ENCODE assay signal across 15 cellular contexts in the genomic region with DNA sequence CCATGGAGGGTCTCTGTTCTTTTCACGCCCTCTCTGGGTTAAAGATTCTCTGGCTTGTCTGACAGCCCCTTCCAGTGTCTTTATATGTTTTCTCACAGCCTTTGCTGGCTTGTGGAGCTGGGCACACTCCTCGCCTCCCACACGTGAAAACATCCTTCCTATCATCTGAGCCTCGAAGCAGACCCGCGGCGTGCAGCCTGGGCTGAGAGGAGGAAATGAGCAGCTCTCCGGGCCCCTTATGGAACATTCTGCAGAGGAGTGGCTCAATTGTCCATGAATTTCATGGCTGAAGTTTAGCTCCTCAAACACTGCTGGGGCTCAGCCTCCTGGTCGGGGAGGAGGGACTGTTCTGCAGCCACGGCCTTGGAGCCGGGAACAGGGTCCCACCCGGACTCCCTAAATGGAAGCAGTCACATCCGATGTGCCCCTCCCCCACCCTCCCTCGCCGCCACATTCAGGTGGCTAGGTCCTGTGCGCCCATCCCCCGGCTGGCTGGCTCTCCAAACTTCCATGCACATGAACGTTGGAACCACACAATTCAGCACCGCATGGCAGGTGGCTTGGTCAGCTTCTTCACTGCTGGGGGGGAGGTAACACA. TPM values are rescaled to one million over a fixed set of nuclear protein-coding genes. Genes with fewer than 3 reads are reported as not detected.
DNase-seq lines count a peak whose midpoint lies in the region; ATAC-seq and TF ChIP-seq lines count a peak whose summit lies in the region.
"Had no signal": no experiment of that assay in that cellular context is flagged by ENCODE, and none has a peak within 500 bp of the region (broad histone marks: within the 10 kb centered on the region; RNA-seq: fewer than 3 reads in every experiment).

No MANE protein-coding gene starts in this region.

- DNase-seq in Right ventricle myocardium superior: peak; percentile 32
- DNase-seq in right atrium auricular region (ENCODE audit: low spot score): no peak
- DNase-seq in left kidney (ENCODE audit: low read depth, low spot score): peak; percentile 38
- peak; percentile 57 for DNase-seq in posterior vena cava (ENCODE audit: low spot score)
- DNase-seq in AG20443 (ENCODE audit: low spot score): no peak
- DNase-seq in NCI-H2081 (lab: John Stamatoyannopoulos, UW): no peak
- DNase-seq in body of pancreas: no peak
- DNase-seq: AML-193, Caco-2, DMS53, GF-D8, H9, IMR-90 had no signal

- H3K4me1 ChIP-seq in right atrium auricular region (peaks cover 0 to 8% of the 10 kb centered on the region in 2 donors), body of pancreas (peaks cover 18% of the 10 kb centered on the region)
- H3K4me1 ChIP-seq: BLaER1, Caco-2 had no signal

- ATAC-seq in Right ventricle myocardium superior (ENCODE audit: poor library complexity) (no peak), body of pancreas (no peak)

- no peak overlapping the region for H3K27ac ChIP-seq in right atrium auricular region
- no peak overlapping the region for H3K27ac ChIP-seq in body of pancreas
- H3K27ac ChIP-seq: 22Rv1, BLaER1 had no signal

- intact Hi-C loops in Right ventricle myocardium superior (cut with DNase I) (no loop called here), posterior vena cava (cut with DNase I) (no loop called here), body of pancreas (cut with DNase I) (no loop called here)

- no peaks in the 10 kb centered on the region for H3K27me3 ChIP-seq in right atrium auricular region
- H3K27me3 ChIP-seq in body of pancreas: no peaks in the 10 kb centered on the region
- H3K27me3 ChIP-seq: BLaER1 had no signal

- TF ChIP-seq CTCF in right atrium auricular region (IDR thresholded peaks at IDR 0.05): no peak
- no peak for TF ChIP-seq CTCF in body of pancreas (IDR thresholded peaks at IDR 0.05)

- no peaks in the 10 kb centered on the region for H3K36me3 ChIP-seq in right atrium auricular region
- H3K36me3 ChIP-seq in body of pancreas (replicated peaks in 1 of 2; ENCODE audit: insufficient read depth in 1 of 2, low read depth in 2 of 2): no peaks in the 10 kb centered on the region
- H3K36me3 ChIP-seq: BLaER1 had no signal

- H3K9me3 ChIP-seq in right atrium auricular region (no peaks in the 10 kb centered on the region), body of pancreas (no peaks in the 10 kb centered on the region)
- H3K9me3 ChIP-seq: BLaER1, Caco-2 had no signal

- 43 to 56% methylated on average over 17 to 19 of the region's 19 CpGs for WGBS in body of pancreas, 2 donors

- TF ChIP-seq POLR2A in body of pancreas (IDR thresholded peaks at IDR 0.05): no peak

- H3K4me3 ChIP-seq in right atrium auricular region (no peak overlapping the region), body of pancreas (no peak overlapping the region)
- H3K4me3 ChIP-seq: BLaER1 had no signal

RNA-seq across cellular contexts. Expression of gene PDE9A, which starts 15.1 kb away (rescaled TPM):
- total RNA-seq in Right ventricle myocardium superior: 3.3 TPM
- 1 to 10 TPM; 1.1 to 2.0 TPM for total RNA-seq in right atrium auricular region
- total RNA-seq in posterior vena cava: 1 to 10 TPM; 4.0 to 5.6 TPM
- total RNA-seq in body of pancreas: 1 to 10 TPM; 5.2 to 7.9 TPM

Comparison
In these comparisons a context has a peak if more than half of its experiments do, and no peak if none do; other contexts are left out.
1. DNase-seq: peak in Right ventricle myocardium superior (single experiment), left kidney (single experiment) and posterior vena cava (single experiment); none in right atrium auricular region (single experiment), AG20443 (single experiment), NCI-H2081 (0 of 2) and body of pancreas (0 of 4).